2 cellular contexts compared by ENCODE assay signal in genomic region chr1:47981664-47982350, GRCh38.
TF ChIP-seq lines count a peak whose summit lies in the region.

No MANE protein-coding gene starts in this region.

TF ChIP-seq in HepG2, 621 proteins besides CTCF, POLR2A, EP300 and RAD21:
- TF ChIP-seq PRPF4 (IDR thresholded peaks at IDR 0.05; ENCODE audit: low read depth, low read length, poor library complexity, severe bottlenecking) (no peak), RFX5 (IDR thresholded peaks at IDR 0.05; ENCODE audit: low read depth, low read length) (peak; percentile 76), ZXDC (CRISPR knock-in tag; IDR thresholded peaks at IDR 0.05) (no peak)

TF ChIP-seq in H1, 55 proteins besides CTCF, POLR2A, EP300 and RAD21:
- TF ChIP-seq RFX5 (IDR thresholded peaks at IDR 0.05; ENCODE audit: borderline replicate concordance, low read depth, low read length) (peak; percentile 87), SUZ12 (IDR thresholded peaks at IDR 0.05; ENCODE audit: low read length) (no peak), HDAC2 (IDR thresholded peaks at IDR 0.05; ENCODE audit: borderline replicate concordance in 1 of 2, low read depth in 2 of 2, low read length in 2 of 2) (no peak), KDM4A (IDR thresholded peaks at IDR 0.05; ENCODE audit: low read depth, low read length, severe bottlenecking) (no peak), SIX5 (IDR thresholded peaks at IDR 0.05; ENCODE audit: low read depth, low read length) (no peak), USF2 (IDR thresholded peaks at IDR 0.05; ENCODE audit: low read length) (no peak), KDM1A (IDR thresholded peaks at IDR 0.05; ENCODE audit: borderline replicate concordance, low read length) (no peak), TAF7 (optimal IDR thresholded peaks at IDR 0.05; ENCODE audit: borderline replicate concordance, low read depth, low read length) (no peak)
